ENCODE assay signal across 1 cellular context in genomic region chr3:138834359-138835176, GRCh38.
TF ChIP-seq lines count a peak whose summit lies in the region.

PIK3CB (minus strand) TSS chr3:138834928; CDS start chr3:138759343, 75,585 bp downstream.

TF ChIP-seq in HEK293, 187 proteins besides CTCF, POLR2A, EP300 and RAD21 (continued from another document):
- TF ChIP-seq, protein P1, sequence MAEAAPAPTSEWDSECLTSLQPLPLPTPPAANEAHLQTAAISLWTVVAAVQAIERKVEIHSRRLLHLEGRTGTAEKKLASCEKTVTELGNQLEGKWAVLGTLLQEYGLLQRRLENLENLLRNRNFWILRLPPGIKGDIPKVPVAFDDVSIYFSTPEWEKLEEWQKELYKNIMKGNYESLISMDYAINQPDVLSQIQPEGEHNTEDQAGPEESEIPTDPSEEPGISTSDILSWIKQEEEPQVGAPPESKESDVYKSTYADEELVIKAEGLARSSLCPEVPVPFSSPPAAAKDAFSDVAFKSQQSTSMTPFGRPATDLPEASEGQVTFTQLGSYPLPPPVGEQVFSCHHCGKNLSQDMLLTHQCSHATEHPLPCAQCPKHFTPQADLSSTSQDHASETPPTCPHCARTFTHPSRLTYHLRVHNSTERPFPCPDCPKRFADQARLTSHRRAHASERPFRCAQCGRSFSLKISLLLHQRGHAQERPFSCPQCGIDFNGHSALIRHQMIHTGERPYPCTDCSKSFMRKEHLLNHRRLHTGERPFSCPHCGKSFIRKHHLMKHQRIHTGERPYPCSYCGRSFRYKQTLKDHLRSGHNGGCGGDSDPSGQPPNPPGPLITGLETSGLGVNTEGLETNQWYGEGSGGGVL (tag by site-specific recombination; IDR thresholded peaks at IDR 0.05), result no peak
- TF ChIP-seq ZNF791 (tag by site-specific recombination; IDR thresholded peaks at IDR 0.05), result no peak
- no peak for TF ChIP-seq ZNF830 (tag by site-specific recombination; IDR thresholded peaks at IDR 0.05; ENCODE audit: low read depth)
- 0 out of 2 replicates have a peak, but pooled peaks have one; percentile 37 for TF ChIP-seq ZFHX2 (tag by site-specific recombination; conservative IDR thresholded peaks at IDR 0.05)
- no peak for TF ChIP-seq ZNF280D (tag by site-specific recombination; IDR thresholded peaks at IDR 0.05)
- TF ChIP-seq ZNF488 (tag by site-specific recombination; IDR thresholded peaks at IDR 0.05), result no peak
- TF ChIP-seq ZNF548 (tag by site-specific recombination; IDR thresholded peaks at IDR 0.05), result no peak
- TF ChIP-seq, protein P2, sequence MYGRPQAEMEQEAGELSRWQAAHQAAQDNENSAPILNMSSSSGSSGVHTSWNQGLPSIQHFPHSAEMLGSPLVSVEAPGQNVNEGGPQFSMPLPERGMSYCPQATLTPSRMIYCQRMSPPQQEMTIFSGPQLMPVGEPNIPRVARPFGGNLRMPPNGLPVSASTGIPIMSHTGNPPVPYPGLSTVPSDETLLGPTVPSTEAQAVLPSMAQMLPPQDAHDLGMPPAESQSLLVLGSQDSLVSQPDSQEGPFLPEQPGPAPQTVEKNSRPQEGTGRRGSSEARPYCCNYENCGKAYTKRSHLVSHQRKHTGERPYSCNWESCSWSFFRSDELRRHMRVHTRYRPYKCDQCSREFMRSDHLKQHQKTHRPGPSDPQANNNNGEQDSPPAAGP (tag by site-specific recombination; IDR thresholded peaks at IDR 0.05), result no peak
- TF ChIP-seq ZNF449 (tag by site-specific recombination; IDR thresholded peaks at IDR 0.05), result peak; percentile 80
- TF ChIP-seq GLI4 (tag by site-specific recombination; IDR thresholded peaks at IDR 0.05), result no peak
- TF ChIP-seq HOXC10 (CRISPR knock-in tag; IDR thresholded peaks at IDR 0.05), result no peak
- TF ChIP-seq ZNF560 (tag by site-specific recombination; IDR thresholded peaks at IDR 0.05; ENCODE audit: borderline replicate concordance), result no peak
- no peak for TF ChIP-seq AEBP2 (tag by site-specific recombination; IDR thresholded peaks at IDR 0.05; ENCODE audit: borderline replicate concordance)
- no peak for TF ChIP-seq SP3 (tag by site-specific recombination; IDR thresholded peaks at IDR 0.05)
- no peak for TF ChIP-seq ZSCAN18 (tag by site-specific recombination; IDR thresholded peaks at IDR 0.05)
- TF ChIP-seq ZNF311 (tag by site-specific recombination; IDR thresholded peaks at IDR 0.05; ENCODE audit: borderline replicate concordance), result no peak
- no peak for TF ChIP-seq ZNF157 (tag by site-specific recombination; IDR thresholded peaks at IDR 0.05)
- TF ChIP-seq ZNF621 (tag by site-specific recombination; IDR thresholded peaks at IDR 0.05), result no peak
- TF ChIP-seq HOXD13 (CRISPR knock-in tag; IDR thresholded peaks at IDR 0.05; ENCODE audit: borderline replicate concordance), result no peak
- TF ChIP-seq ZNF169 (tag by site-specific recombination; IDR thresholded peaks at IDR 0.05), result no peak
- TF ChIP-seq ZNF211 (tag by site-specific recombination; IDR thresholded peaks at IDR 0.05; ENCODE audit: low read depth), result no peak
- TF ChIP-seq ZNF214 (tag by site-specific recombination; IDR thresholded peaks at IDR 0.05; ENCODE audit: borderline replicate concordance), result no peak
- TF ChIP-seq KLF10 (tag by site-specific recombination; IDR thresholded peaks at IDR 0.05), result no peak
- TF ChIP-seq TRIM28 (IDR thresholded peaks at IDR 0.05; ENCODE audit: borderline replicate concordance, low read length), result no peak
- no peak for TF ChIP-seq KLF7 (tag by site-specific recombination; IDR thresholded peaks at IDR 0.05; ENCODE audit: borderline replicate concordance)
- TF ChIP-seq ZNF433 (tag by site-specific recombination; IDR thresholded peaks at IDR 0.05; ENCODE audit: low read depth), result no peak
- no peak for TF ChIP-seq FEZF1 (tag by site-specific recombination; IDR thresholded peaks at IDR 0.05)
- TF ChIP-seq ZFP37 (tag by site-specific recombination; IDR thresholded peaks at IDR 0.05), result no peak
- TF ChIP-seq EGR2 (tag by site-specific recombination; IDR thresholded peaks at IDR 0.05; ENCODE audit: low read depth), result no peak
- no peak for TF ChIP-seq ZNF747 (tag by site-specific recombination; IDR thresholded peaks at IDR 0.05)
- TF ChIP-seq, protein P3, sequence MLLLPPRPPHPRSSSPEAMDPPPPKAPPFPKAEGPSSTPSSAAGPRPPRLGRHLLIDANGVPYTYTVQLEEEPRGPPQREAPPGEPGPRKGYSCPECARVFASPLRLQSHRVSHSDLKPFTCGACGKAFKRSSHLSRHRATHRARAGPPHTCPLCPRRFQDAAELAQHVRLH (tag by site-specific recombination; IDR thresholded peaks at IDR 0.05), result no peak
- no peak for TF ChIP-seq ZNF394 (tag by site-specific recombination; IDR thresholded peaks at IDR 0.05; ENCODE audit: borderline replicate concordance)
- TF ChIP-seq ZNF701 (tag by site-specific recombination; IDR thresholded peaks at IDR 0.05), result no peak
- TF ChIP-seq ZSCAN4 (tag by site-specific recombination; IDR thresholded peaks at IDR 0.05), result no peak
- no peak for TF ChIP-seq HOXA7 (CRISPR knock-in tag; IDR thresholded peaks at IDR 0.05; ENCODE audit: borderline replicate concordance)
- TF ChIP-seq, protein P4, sequence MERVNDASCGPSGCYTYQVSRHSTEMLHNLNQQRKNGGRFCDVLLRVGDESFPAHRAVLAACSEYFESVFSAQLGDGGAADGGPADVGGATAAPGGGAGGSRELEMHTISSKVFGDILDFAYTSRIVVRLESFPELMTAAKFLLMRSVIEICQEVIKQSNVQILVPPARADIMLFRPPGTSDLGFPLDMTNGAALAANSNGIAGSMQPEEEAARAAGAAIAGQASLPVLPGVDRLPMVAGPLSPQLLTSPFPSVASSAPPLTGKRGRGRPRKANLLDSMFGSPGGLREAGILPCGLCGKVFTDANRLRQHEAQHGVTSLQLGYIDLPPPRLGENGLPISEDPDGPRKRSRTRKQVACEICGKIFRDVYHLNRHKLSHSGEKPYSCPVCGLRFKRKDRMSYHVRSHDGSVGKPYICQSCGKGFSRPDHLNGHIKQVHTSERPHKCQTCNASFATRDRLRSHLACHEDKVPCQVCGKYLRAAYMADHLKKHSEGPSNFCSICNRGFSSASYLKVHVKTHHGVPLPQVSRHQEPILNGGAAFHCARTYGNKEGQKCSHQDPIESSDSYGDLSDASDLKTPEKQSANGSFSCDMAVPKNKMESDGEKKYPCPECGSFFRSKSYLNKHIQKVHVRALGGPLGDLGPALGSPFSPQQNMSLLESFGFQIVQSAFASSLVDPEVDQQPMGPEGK (tag by site-specific recombination; IDR thresholded peaks at IDR 0.05), result peak; percentile 74; the same call in 1 of the 2 replicates
- TF ChIP-seq, protein P5, sequence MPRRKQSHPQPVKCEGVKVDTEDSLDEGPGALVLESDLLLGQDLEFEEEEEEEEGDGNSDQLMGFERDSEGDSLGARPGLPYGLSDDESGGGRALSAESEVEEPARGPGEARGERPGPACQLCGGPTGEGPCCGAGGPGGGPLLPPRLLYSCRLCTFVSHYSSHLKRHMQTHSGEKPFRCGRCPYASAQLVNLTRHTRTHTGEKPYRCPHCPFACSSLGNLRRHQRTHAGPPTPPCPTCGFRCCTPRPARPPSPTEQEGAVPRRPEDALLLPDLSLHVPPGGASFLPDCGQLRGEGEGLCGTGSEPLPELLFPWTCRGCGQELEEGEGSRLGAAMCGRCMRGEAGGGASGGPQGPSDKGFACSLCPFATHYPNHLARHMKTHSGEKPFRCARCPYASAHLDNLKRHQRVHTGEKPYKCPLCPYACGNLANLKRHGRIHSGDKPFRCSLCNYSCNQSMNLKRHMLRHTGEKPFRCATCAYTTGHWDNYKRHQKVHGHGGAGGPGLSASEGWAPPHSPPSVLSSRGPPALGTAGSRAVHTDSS (tag by site-specific recombination; IDR thresholded peaks at IDR 0.05), result no peak
- TF ChIP-seq ZIC2 (tag by site-specific recombination; IDR thresholded peaks at IDR 0.05), result peak; percentile 28; the same call in 1 of the 2 replicates
- 0 out of 2 replicates have a peak, but pooled peaks have one; percentile 40 for TF ChIP-seq IKZF3 (tag by site-specific recombination; IDR thresholded peaks at IDR 0.05)
- no peak for TF ChIP-seq WT1 (tag by site-specific recombination; IDR thresholded peaks at IDR 0.05)
- no peak for TF ChIP-seq YY2 (tag by site-specific recombination; IDR thresholded peaks at IDR 0.05)
- 0 out of 2 replicates have a peak, but pooled peaks have one; percentile 32 for TF ChIP-seq ZXDB (tag by site-specific recombination; IDR thresholded peaks at IDR 0.05)
- no peak for TF ChIP-seq ZNF335 (tag by site-specific recombination; conservative IDR thresholded peaks at IDR 0.05)
- no peak for TF ChIP-seq ZNF174 (tag by site-specific recombination; IDR thresholded peaks at IDR 0.05)
- TF ChIP-seq ZNF19 (tag by site-specific recombination; IDR thresholded peaks at IDR 0.05; ENCODE audit: low read depth), result no peak
- no peak for TF ChIP-seq ZNF777 (tag by site-specific recombination; IDR thresholded peaks at IDR 0.05; ENCODE audit: borderline replicate concordance)
- peak; percentile 92 for TF ChIP-seq ZBTB8A (tag by site-specific recombination; IDR thresholded peaks at IDR 0.05)
- no peak for TF ChIP-seq ZNF664 (tag by site-specific recombination; IDR thresholded peaks at IDR 0.05)
- TF ChIP-seq ZNF292 (tag by site-specific recombination; IDR thresholded peaks at IDR 0.05; ENCODE audit: borderline replicate concordance, low read depth), result no peak
- peak; percentile 65 for TF ChIP-seq GLIS2 (tag by site-specific recombination; IDR thresholded peaks at IDR 0.05)
- TF ChIP-seq ZNF266 (tag by site-specific recombination; IDR thresholded peaks at IDR 0.05; ENCODE audit: low read depth), result no peak
